ENCODE assay signal across 18 cellular contexts in genomic region chr1:234234199-234234598, GRCh38.
"Had no signal": no experiment of that assay in that cellular context is flagged by ENCODE, and none has a peak within 500 bp of the region (broad histone marks: within the 10 kb centered on the region; RNA-seq: fewer than 3 reads in every experiment).

No MANE protein-coding gene starts in this region.

- H3K27ac ChIP-seq: epithelial cell of prostate, esophagus muscularis mucosa, gastrocnemius medialis, pancreas, stomach, thoracic aorta had no signal

- H3K4me3 Mint-ChIP-seq: effector memory CD8-positive, alpha-beta T cell; natural killer cell; neural crest cell had no signal

- H3K9me3 Mint-ChIP-seq: effector memory CD8-positive, alpha-beta T cell; neural crest cell had no signal

- H3K27me3 ChIP-seq: gastrocnemius medialis, pancreas had no signal

- ATAC-seq: effector memory CD8-positive, alpha-beta T cell; gastrocnemius medialis; natural killer cell; pancreas; right cardiac atrium had no signal

- DNase-seq: effector memory CD8-positive, alpha-beta T cell; gastrocnemius medialis; mammary epithelial cell; natural killer cell; nucleus accumbens; pancreas; right cardiac atrium; small intestine; stimulated activated CD4-positive, alpha-beta T cell treated with anti-CD3 and anti-CD28 coated beads, Interleukin-12 subunit alpha, Interleukin-12 subunit beta, amount 100 ng/mL, for 4 hours; stimulated activated naive CD4-positive, alpha-beta T cell; stomach; substantia nigra; trophoblast cell had no signal

- H3K36me3 Mint-ChIP-seq: natural killer cell had no signal

- H3K27ac Mint-ChIP-seq: effector memory CD8-positive, alpha-beta T cell; natural killer cell; progenitor cell of endocrine pancreas had no signal

- H3K36me3 ChIP-seq: esophagus muscularis mucosa, gastrocnemius medialis, pancreas, stomach, thoracic aorta had no signal

- H3K4me1 ChIP-seq: gastrocnemius medialis, pancreas had no signal

- H3K4me3 ChIP-seq: esophagus muscularis mucosa, gastrocnemius medialis, pancreas, stomach, thoracic aorta had no signal

- H3K9me3 ChIP-seq: esophagus muscularis mucosa, gastrocnemius medialis, pancreas, stomach, thoracic aorta had no signal
